Comparison of ENCODE assay signal across 19 cellular contexts in genomic region chr1:165439287-165439686, GRCh38. TPM values are rescaled to one million over a fixed set of nuclear protein-coding genes. Genes with fewer than 3 reads are reported as not detected.
DNase-seq lines count a peak whose midpoint lies in the region; ATAC-seq and TF ChIP-seq lines count a peak whose summit lies in the region.
"Had no signal": no experiment of that assay in that cellular context is flagged by ENCODE, and none has a peak within 500 bp of the region (broad histone marks: within the 10 kb centered on the region; RNA-seq: fewer than 3 reads in every experiment).

No MANE protein-coding gene starts in this region.

- H3K27ac ChIP-seq in H9 (ENCODE audit: insufficient read length, low read depth, low read length) (no peak overlapping the region), endodermal cell (ENCODE audit: low read depth, low read length) (no peak overlapping the region), neural progenitor cell (no peak overlapping the region)
- H3K27ac ChIP-seq in CD4-positive, alpha-beta T cell (ENCODE audit: low read depth, low read length): no peak overlapping the region
- H3K27ac ChIP-seq: BLaER1, Peyer's patch had no signal

- H3K27ac Mint-ChIP-seq in H9: no peak overlapping the region
- no peak overlapping the region for H3K27ac Mint-ChIP-seq in endodermal cell
- H3K27ac Mint-ChIP-seq in neural progenitor cell: no peak overlapping the region
- no peak overlapping the region for H3K27ac Mint-ChIP-seq in CD4-positive, alpha-beta T cell
- no peak overlapping the region for H3K27ac Mint-ChIP-seq in Caco-2 (ENCODE audit: unreplicated experiment)
- H3K27ac Mint-ChIP-seq: CD8-positive, alpha-beta T cell had no signal

- H4K8ac ChIP-seq in H9 (replicated peaks; ENCODE audit: insufficient read length, low read depth, low read length): no peak overlapping the region

- H3K9ac ChIP-seq in H9 (ENCODE audit: extremely low read depth, insufficient read length, low read length) (no peak overlapping the region), endodermal cell (ENCODE audit: extremely low read depth, low read length, poor library complexity, severe bottlenecking) (no peak overlapping the region), neural progenitor cell (no peak overlapping the region)
- H3K9ac ChIP-seq: BLaER1 had no signal

- H2BK12ac ChIP-seq in H9 (ENCODE audit: insufficient read length, low read depth, low read length): no peak overlapping the region

- H3K79me2 ChIP-seq in H9 (ENCODE audit: insufficient read depth, low read length) (no peaks in the 10 kb centered on the region), neural progenitor cell (ENCODE audit: low read depth) (no peaks in the 10 kb centered on the region)

- H2AK5ac ChIP-seq in H9 (ENCODE audit: insufficient read length, low read length): no peak overlapping the region

- H3K56ac ChIP-seq in H9 (ENCODE audit: insufficient read length, low read depth, low read length): no peak overlapping the region

- H3K9me3 Mint-ChIP-seq in H9: no peaks in the 10 kb centered on the region
- H3K9me3 Mint-ChIP-seq in endodermal cell: no peaks in the 10 kb centered on the region
- H3K9me3 Mint-ChIP-seq in neural progenitor cell: no peaks in the 10 kb centered on the region
- no peaks in the 10 kb centered on the region for H3K9me3 Mint-ChIP-seq in CD4-positive, alpha-beta T cell
- no peaks in the 10 kb centered on the region for H3K9me3 Mint-ChIP-seq in Caco-2 (ENCODE audit: unreplicated experiment)
- H3K9me3 Mint-ChIP-seq: CD8-positive, alpha-beta T cell had no signal

- peaks cover 23% of the 10 kb centered on the region; the same call in 1 of the 2 replicates for H3K27me3 ChIP-seq in H9 (ENCODE audit: insufficient read depth, low read length)
- H3K27me3 ChIP-seq in endodermal cell (ENCODE audit: control insufficient read depth, insufficient read depth, low read length, poor library complexity, severe bottlenecking): no peaks in the 10 kb centered on the region
- H3K27me3 ChIP-seq in neural progenitor cell: peaks cover 34% of the 10 kb centered on the region
- peaks cover 34% of the 10 kb centered on the region for H3K27me3 ChIP-seq in CD4-positive, alpha-beta T cell (ENCODE audit: control insufficient read depth, insufficient read depth, low read length)
- no peaks in the 10 kb centered on the region for H3K27me3 ChIP-seq in Caco-2 (replicated peaks; ENCODE audit: control insufficient read depth, insufficient read depth, low read length)
- H3K27me3 ChIP-seq: Peyer's patch had no signal

- no peaks in the 10 kb centered on the region for H3K79me1 ChIP-seq in H9 (ENCODE audit: insufficient read depth, low read depth, low read length, poor library complexity, severe bottlenecking)

- H3K4me3 ChIP-seq in endodermal cell (ENCODE audit: low read length): no peak overlapping the region
- no peak overlapping the region for H3K4me3 ChIP-seq in neural progenitor cell
- H3K4me3 ChIP-seq in Caco-2 (ENCODE audit: low read depth, low read length): no peak overlapping the region
- H3K4me3 ChIP-seq: BLaER1, MG63, Peyer's patch had no signal

- H2BK5ac ChIP-seq in H9 (ENCODE audit: insufficient read length, low read length): no peak overlapping the region

- peaks cover 3% of the 10 kb centered on the region; the same call in 1 of the 2 replicates for H3K4me1 ChIP-seq in H9 (ENCODE audit: insufficient read depth, low read length)
- peaks cover 30% of the 10 kb centered on the region for H3K4me1 ChIP-seq in endodermal cell (ENCODE audit: control insufficient read depth, insufficient read depth, low read length)
- peaks cover 58% of the 10 kb centered on the region for H3K4me1 ChIP-seq in neural progenitor cell
- no peaks in the 10 kb centered on the region for H3K4me1 ChIP-seq in Caco-2
- H3K4me1 ChIP-seq: Peyer's patch had no signal

- H4K5ac ChIP-seq in H9 (ENCODE audit: insufficient read length, low read depth, low read length): no peak overlapping the region

- no peak overlapping the region for H3K4me2 ChIP-seq in H9 (ENCODE audit: insufficient read depth, insufficient read length, low read length)
- H3K4me2 ChIP-seq in neural progenitor cell: peak overlapping the region; percentile 36
- H3K4me2 ChIP-seq: BLaER1 had no signal

- POLR2A ChIA-PET in CD4-positive, alpha-beta T cell (lab: Charles Lee): no interaction called here
- POLR2A ChIA-PET in Caco-2 (lab: Charles Lee): no interaction called here

- H3K4me1 Mint-ChIP-seq in H9 (peaks cover 2 to 12% of the 10 kb centered on the region in 2 experiments; a peak in 3 of 4 replicates), endodermal cell (peaks cover 54% of the 10 kb centered on the region), neural progenitor cell (peaks cover 55% of the 10 kb centered on the region), Caco-2 (ENCODE audit: low read depth, unreplicated experiment) (no peaks in the 10 kb centered on the region)
- H3K4me1 Mint-ChIP-seq in CD4-positive, alpha-beta T cell (ENCODE audit: low read depth): no peaks in the 10 kb centered on the region

- peaks cover 38% of the 10 kb centered on the region for H3F3A ChIP-seq in neural progenitor cell (ENCODE audit: low read depth)

- H2BK120ac ChIP-seq in H9 (ENCODE audit: low read depth, low read length, poor library complexity, severe bottlenecking): no peak overlapping the region

- H3K14ac ChIP-seq in H9 (ENCODE audit: insufficient read depth, low read length): no peak overlapping the region

- DNase-seq in H9 (peak; percentile 38), NCI-H82 treated with DMSO at 0.1 percent for 48 hours (lab: John Stamatoyannopoulos, UW; ENCODE audit: unreplicated experiment) (peak; percentile 27), endodermal cell (peak; percentile 76), neural progenitor cell (ENCODE audit: low spot score) (peak; percentile 52), Caco-2 (no peak), NCI-H2227 treated with DMSO at 0.1 percent for 48 hours (lab: John Stamatoyannopoulos, UW) (no peak)
- no peak for DNase-seq in CD4-positive, alpha-beta T cell
- DNase-seq: CD8-positive, alpha-beta T cell; IMR-90; Karpas-422; MG63; NCI-H1092 treated with DMSO at 0.1 percent for 48 hours; NCI-H2081; NCI-H510A; Peyer's patch had no signal

- H3K23ac ChIP-seq in H9 (ENCODE audit: insufficient read length, low read depth, low read length): no peak overlapping the region

- H3K9me3 ChIP-seq in H9 (ENCODE audit: control insufficient read depth, low read depth, low read length) (no peaks in the 10 kb centered on the region), endodermal cell (ENCODE audit: control insufficient read depth, low read length) (no peaks in the 10 kb centered on the region), neural progenitor cell (ENCODE audit: low read depth) (no peaks in the 10 kb centered on the region), Caco-2 (no peaks in the 10 kb centered on the region)
- no peaks in the 10 kb centered on the region for H3K9me3 ChIP-seq in CD4-positive, alpha-beta T cell (ENCODE audit: control insufficient read depth, low read length)
- H3K9me3 ChIP-seq: BLaER1, MG63, Peyer's patch had no signal

- no peak overlapping the region for H4K91ac ChIP-seq in H9 (ENCODE audit: insufficient read length, low read depth, low read length)

- H3K36me3 Mint-ChIP-seq in H9 (ENCODE audit: insufficient read depth in 1 of 3, low read depth in 3 of 3) (no peaks in the 10 kb centered on the region), endodermal cell (ENCODE audit: low read depth) (no peaks in the 10 kb centered on the region), neural progenitor cell (no peaks in the 10 kb centered on the region), Caco-2 (ENCODE audit: insufficient read depth, unreplicated experiment) (no peaks in the 10 kb centered on the region)
- no peaks in the 10 kb centered on the region for H3K36me3 Mint-ChIP-seq in CD4-positive, alpha-beta T cell (ENCODE audit: low read depth)
- H3K36me3 Mint-ChIP-seq: CD8-positive, alpha-beta T cell had no signal

- TF ChIP-seq CTCF in H9 (conservative IDR thresholded peaks at IDR 0.05): no peak
- no peak for TF ChIP-seq CTCF in endodermal cell (conservative IDR thresholded peaks at IDR 0.05)
- no peak for TF ChIP-seq CTCF in neural progenitor cell (IDR thresholded peaks at IDR 0.05)
- TF ChIP-seq CTCF in CD4-positive, alpha-beta T cell (IDR thresholded peaks at IDR 0.05): no peak
- TF ChIP-seq CTCF in Caco-2 (IDR thresholded peaks at IDR 0.05; ENCODE audit: insufficient read depth in 1 of 2, low read depth in 1 of 2, low read length in 1 of 2, severe bottlenecking in 1 of 2, unreplicated experiment in 1 of 2): no peak

- H4K20me1 ChIP-seq in H9 (ENCODE audit: control insufficient read depth, insufficient read depth, insufficient read length) (no peaks in the 10 kb centered on the region), neural progenitor cell (ENCODE audit: low read depth) (peaks cover 26% of the 10 kb centered on the region)
- H4K20me1 ChIP-seq: BLaER1 had no signal

- peaks cover 21% of the 10 kb centered on the region for H3K27me3 Mint-ChIP-seq in H9 (ENCODE audit: low read depth)
- peaks cover 37% of the 10 kb centered on the region for H3K27me3 Mint-ChIP-seq in endodermal cell (ENCODE audit: insufficient read depth)
- peaks cover 8% of the 10 kb centered on the region for H3K27me3 Mint-ChIP-seq in neural progenitor cell (ENCODE audit: insufficient read depth, low read depth)
- H3K27me3 Mint-ChIP-seq in CD4-positive, alpha-beta T cell: peaks cover 38% of the 10 kb centered on the region
- peaks cover 8% of the 10 kb centered on the region for H3K27me3 Mint-ChIP-seq in Caco-2 (ENCODE audit: insufficient read depth, unreplicated experiment)

- no peak overlapping the region for H2BK20ac ChIP-seq in H9 (ENCODE audit: low read depth, low read length, poor library complexity, severe bottlenecking)

- WGBS in H9 (ENCODE audit: extremely low coverage, insufficient read length, low lambda C conversion rate): no CpG with 5 or more reads among the region's 7 CpGs
- 41 to 44% methylated on average over 6 of the region's 7 CpGs for WGBS in endodermal cell (ENCODE audit: insufficient coverage in 1 of 2, insufficient read length in 1 of 2), 2 experiments

- H3K36me3 ChIP-seq in endodermal cell (ENCODE audit: control insufficient read depth, insufficient read depth, low read length) (no peaks in the 10 kb centered on the region), neural progenitor cell (no peaks in the 10 kb centered on the region), Caco-2 (ENCODE audit: control insufficient read depth, insufficient read depth, low read length) (no peaks in the 10 kb centered on the region)
- H3K36me3 ChIP-seq: BLaER1, MG63, Peyer's patch had no signal

- H3K4me3 Mint-ChIP-seq in H9 (no peak overlapping the region), endodermal cell (no peak overlapping the region), neural progenitor cell (no peak overlapping the region), Caco-2 (ENCODE audit: unreplicated experiment) (no peak overlapping the region)
- H3K4me3 Mint-ChIP-seq in CD4-positive, alpha-beta T cell: no peak overlapping the region
- H3K4me3 Mint-ChIP-seq: CD8-positive, alpha-beta T cell had no signal

- H3K18ac ChIP-seq in H9 (ENCODE audit: insufficient read length, low read depth, low read length): no peak overlapping the region

- BruUV-seq in Caco-2 (replicated peaks; lab: Mats Ljungman, UMichigan): no TSS peak

- intact Hi-C loops in CD4-positive, alpha-beta T cell (cut with DNase I, micrococcal nuclease): no loop called here
- intact Hi-C loops in Caco-2 (cut with micrococcal nuclease; ENCODE audit: unreplicated experiment): no loop called here

- H3K4ac ChIP-seq in H9 (ENCODE audit: low read depth, low read length): no peak overlapping the region

- ATAC-seq in CD4-positive, alpha-beta T cell (ENCODE audit: poor library complexity): no peak
- no peak for ATAC-seq in HG03039 (IDR thresholded peaks at IDR 0.05; ENCODE audit: unreplicated experiment)
- ATAC-seq: CD8-positive, alpha-beta T cell; Right ventricle myocardium inferior had no signal

- H2BK15ac ChIP-seq in H9 (ENCODE audit: low read depth, low read length): no peak overlapping the region

- no peaks in the 10 kb centered on the region for H3K23me2 ChIP-seq in H9 (ENCODE audit: insufficient read length, low read depth, low read length, poor library complexity, severe bottlenecking)

- H3T11ph ChIP-seq in H9 (ENCODE audit: low read length): no peak overlapping the region

- CTCF ChIA-PET in CD4-positive, alpha-beta T cell (lab: Charles Lee): no interaction called here
- CTCF ChIA-PET in Caco-2 (lab: Charles Lee): no interaction called here

- H2AFZ ChIP-seq in H9 (ENCODE audit: low read length) (no peak overlapping the region), neural progenitor cell (replicated peaks) (no peak overlapping the region)

RNA-seq across cellular contexts. Expression of gene RXRG, which starts 5.6 kb away (rescaled TPM):
- total RNA-seq in H9 (2021): not detected in 2 replicates
- total RNA-seq in endodermal cell: 1 to 10 TPM; 2.5 to 9.8 TPM
- 4.1 TPM for polyA plus RNA-seq in endodermal cell (2013, experiment 1 of 2)
- polyA plus RNA-seq in endodermal cell (2013, experiment 2 of 2): 6.4 TPM
- not detected in 2 replicates for total RNA-seq in neural progenitor cell (ENCODE audit: low replicate concordance)
- not detected for total RNA-seq in CD4-positive, alpha-beta T cell
- total RNA-seq in Caco-2 (2022): not detected in 2 replicates
- total RNA-seq: A673; CD8-positive, alpha-beta T cell; IMR-90 had no signal
- polyA plus RNA-seq: IMR-90 had no signal

Comparison
In these comparisons a context has a peak if more than half of its experiments do, and no peak if none do; other contexts are left out.
1. DNase-seq: peak in H9 (single experiment), NCI-H82 treated with DMSO at 0.1 percent for 48 hours (single experiment), endodermal cell (single experiment) and neural progenitor cell (single experiment); none in CD4-positive, alpha-beta T cell (0 of 10), Caco-2 (0 of 2) and NCI-H2227 treated with DMSO at 0.1 percent for 48 hours (single experiment).